Comparison of ENCODE assay signal across 8 cellular contexts in genomic region chr5:66171349-66172344, GRCh38. TPM values are rescaled to one million over a fixed set of nuclear protein-coding genes. Genes with fewer than 3 reads are reported as not detected.
DNase-seq lines count a peak whose midpoint lies in the region; ATAC-seq, FAIRE-seq and TF ChIP-seq lines count a peak whose summit lies in the region.

No MANE protein-coding gene starts in this region.

- no peaks in the 10 kb centered on the region for H3K27me3 ChIP-seq in lung (ENCODE audit: control insufficient read depth, insufficient read depth)

- peak; percentile 41 for DNase-seq in Calu3
- DNase-seq in T-helper 9 cell: peak; percentile 47
- DNase-seq in lung (ENCODE audit: low spot score): no peak
- peak; percentile 38 for DNase-seq in stimulated activated naive CD8-positive, alpha-beta T cell treated with anti-CD3 and anti-CD28 coated beads, Interleukin-15, Interleukin-2, amounts not matched to agents 100 U/mL and 50 U/mL, for 24 hours

- no peaks in the 10 kb centered on the region for H3K9me3 ChIP-seq in lung (ENCODE audit: control insufficient read depth in 2 of 2, insufficient read depth in 1 of 2, low read length in 1 of 2)

- H3K27ac ChIP-seq in lung (ENCODE audit: low read depth in 1 of 2, low read length in 1 of 2): no peak overlapping the region

- peaks cover 12% of the 10 kb centered on the region for H3K4me1 Mint-ChIP-seq in Calu3 (ENCODE audit: low read depth, unreplicated experiment)
- H3K4me1 Mint-ChIP-seq in IgD-negative memory B cell: peaks cover 9 to 21% (median 9%) of the 10 kb centered on the region in 3 donors

- peaks cover 9 to 17% of the 10 kb centered on the region in 2 donors for H3K36me3 ChIP-seq in lung (ENCODE audit: control insufficient read depth in 2 of 2, insufficient read depth in 2 of 2, low read length in 2 of 2)

- CTCF ChIA-PET in Calu3 (lab: Charles Lee): interaction anchor here (0.6 to 1.4 kb wide), 3 partner anchors 38 to 135 kb away, joined by 4 to 12 read pairs (median 5); no protein-coding TSS in a partner anchor

- no peak overlapping the region for H3K27ac Mint-ChIP-seq in Calu3 (ENCODE audit: unreplicated experiment)
- H3K27ac Mint-ChIP-seq in IgD-negative memory B cell: peak overlapping the region in 2 of 3 donors; percentile 33 to 80

- no TSS peak for BruUV-seq in Calu3 (replicated peaks; lab: Mats Ljungman, UMichigan)

- peaks cover 40% of the 10 kb centered on the region for H3K36me3 Mint-ChIP-seq in Calu3 (ENCODE audit: insufficient read depth, unreplicated experiment)
- peaks cover 4% of the 10 kb centered on the region for H3K36me3 Mint-ChIP-seq in IgD-negative memory B cell

- H3K4me1 ChIP-seq in lung (ENCODE audit: control insufficient read depth in 2 of 2, insufficient read depth in 2 of 2, low read length in 2 of 2): no peaks in the 10 kb centered on the region

- ATAC-seq in GM19455 (IDR thresholded peaks at IDR 0.05; ENCODE audit: unreplicated experiment): peak; percentile 61
- no peak for ATAC-seq in lung (ENCODE audit: insufficient read depth, low FRiP score)
- ATAC-seq in stimulated activated naive CD8-positive, alpha-beta T cell treated with anti-CD3 and anti-CD28 coated beads, Interleukin-15, Interleukin-2, amounts not matched to agents 100 U/mL and 50 U/mL, for 24 hours: no peak
- ATAC-seq in HG02588 (IDR thresholded peaks at IDR 0.05; ENCODE audit: unreplicated experiment): no peak

- 60 to 62% methylated on average over 6 of the region's 6 CpGs for WGBS in lung, 2 donors

- H3K4me3 Mint-ChIP-seq in Calu3 (ENCODE audit: low read depth, unreplicated experiment) (no peak overlapping the region), IgD-negative memory B cell (peak overlapping the region in 1 of 4 donors; percentile 6)

- TF ChIP-seq CTCF in Calu3 (IDR thresholded peaks at IDR 0.05; ENCODE audit: unreplicated experiment) (peak; percentile 39), lung (IDR thresholded peaks at IDR 0.05; ENCODE audit: control extremely low read depth, extremely low read depth) (peak; percentile 37)

- no peak overlapping the region for H3K4me3 ChIP-seq in lung

- no peaks in the 10 kb centered on the region for H3K9me3 Mint-ChIP-seq in Calu3 (ENCODE audit: low read depth, unreplicated experiment)
- H3K9me3 Mint-ChIP-seq in IgD-negative memory B cell: no peaks in the 10 kb centered on the region

- peak; percentile 47 for FAIRE-seq in colon (lab: Jason Lieb, UNC)

- intact Hi-C loops in Calu3 (cut with micrococcal nuclease; ENCODE audit: unreplicated experiment): loop anchor here (10.0 kb wide), 1 partner anchor 133 kb away; no protein-coding TSS in a partner anchor

- H3K27me3 Mint-ChIP-seq in Calu3 (ENCODE audit: unreplicated experiment) (no peaks in the 10 kb centered on the region), IgD-negative memory B cell (no peaks in the 10 kb centered on the region)

RNA-seq across cellular contexts. Expression of gene SREK1, which starts 27.5 kb away (rescaled TPM):
- 99.6 and 102 TPM in 2 replicates for total RNA-seq in Calu3 (2022)
- polyA plus RNA-seq in IgD-negative memory B cell: 25.9 TPM
- total RNA-seq in lung: 100 to 1,000 TPM in 1 of 2 donors, 10 to 100 TPM in 1; 51.6 to 337 TPM
- 10 to 100 TPM; 17.7 to 50.6 TPM for polyA plus RNA-seq in lung
